ENCODE assay signal across 20 cellular contexts in genomic region chr1:47780469-47780995, GRCh38.
DNase-seq lines count a peak whose midpoint lies in the region; ATAC-seq and TF ChIP-seq lines count a peak whose summit lies in the region.
"Had no signal": no experiment of that assay in that cellular context is flagged by ENCODE, and none has a peak within 500 bp of the region (broad histone marks: within the 10 kb centered on the region; RNA-seq: fewer than 3 reads in every experiment).

No MANE protein-coding gene starts in this region.

- no peaks in the 10 kb centered on the region for H3K9me2 ChIP-seq in hepatocyte (replicated peaks; ENCODE audit: insufficient read depth)

- CTCF ChIA-PET in GM10248 (lab: Yijun Ruan, JAX) = no interaction called here

- TF ChIP-seq CTCF in left ventricle myocardium inferior (IDR thresholded peaks at IDR 0.05; ENCODE audit: borderline replicate concordance) (no peak), choroid plexus epithelial cell (conservative IDR thresholded peaks at IDR 0.05; ENCODE audit: low read depth, low read length) (peak; percentile 17), hepatocyte (IDR thresholded peaks at IDR 0.05; ENCODE audit: poor library complexity) (no peak), GM10248 (IDR thresholded peaks at IDR 0.05; ENCODE audit: control extremely low read depth, extremely low read depth, low read depth, missing control alignments) (no peak)

- H3K4me2 ChIP-seq in hepatocyte = no peak overlapping the region

- WGBS in hepatocyte (ENCODE audit: low lambda C conversion rate, missing lambda C conversion rate) = 87% methylated on average over 8 of the region's 8 CpGs

- intact Hi-C loops in Right ventricle myocardium inferior (cut with DNase I) = loop anchor here (5.0 kb wide), 1 partner anchor 43 kb away; no protein-coding TSS in a partner anchor
- intact Hi-C loops in left ventricle myocardium inferior (cut with micrococcal nuclease) = no loop called here

- no peaks in the 10 kb centered on the region for H4K20me1 ChIP-seq in hepatocyte (ENCODE audit: insufficient read depth, poor library complexity, severe bottlenecking)

- H3K27me3 ChIP-seq in left ventricle myocardium inferior (ENCODE audit: low read depth) (no peaks in the 10 kb centered on the region), hepatocyte (no peaks in the 10 kb centered on the region)
- H3K27me3 ChIP-seq: BE2C, Peyer's patch had no signal

- ATAC-seq in Right ventricle myocardium inferior (no peak), GM21576 (IDR thresholded peaks at IDR 0.05; ENCODE audit: unreplicated experiment) (no peak)

- H3K27ac ChIP-seq in left ventricle myocardium inferior (replicated peaks) (no peak overlapping the region), hepatocyte (no peak overlapping the region)
- H3K27ac ChIP-seq: Peyer's patch had no signal

- H3K79me2 ChIP-seq in hepatocyte = no peaks in the 10 kb centered on the region

- no peaks in the 10 kb centered on the region for H3K9me3 ChIP-seq in left ventricle myocardium inferior (replicated peaks)
- H3K9me3 ChIP-seq in hepatocyte (ENCODE audit: low read depth) = no peaks in the 10 kb centered on the region
- H3K9me3 ChIP-seq: BE2C, Peyer's patch had no signal

- H3K4me1 ChIP-seq in left ventricle myocardium inferior (peaks cover 41% of the 10 kb centered on the region), hepatocyte (ENCODE audit: insufficient read depth) (no peaks in the 10 kb centered on the region)
- H3K4me1 ChIP-seq: BE2C, Peyer's patch had no signal

- POLR2A ChIA-PET in GM10248 (lab: Yijun Ruan, JAX) = no interaction called here

- H3K36me3 ChIP-seq in left ventricle myocardium inferior (no peaks in the 10 kb centered on the region), hepatocyte (replicated peaks; ENCODE audit: insufficient read depth, low read depth) (no peaks in the 10 kb centered on the region)
- H3K36me3 ChIP-seq: BE2C, Peyer's patch had no signal

- peak; percentile 28 for DNase-seq in Right ventricle myocardium inferior (ENCODE audit: missing footprints)
- no peak for DNase-seq in left ventricle myocardium inferior
- peak; percentile 40 for DNase-seq in HuH-7 (ENCODE audit: low spot score)
- DNase-seq in choroid plexus epithelial cell (ENCODE audit: low read depth) = no peak
- DNase-seq in hepatocyte (ENCODE audit: low spot score) = no peak
- DNase-seq in glomerular visceral epithelial cell (ENCODE audit: extremely low spot score) = no peak
- no peak for DNase-seq in GM10248 (ENCODE audit: extremely low spot score)
- DNase-seq: BE2C; Calu3; CD4-positive, alpha-beta memory T cell; DMS79; HCEC 1CT; NCI-H1048; NCI-H1436; NCI-H1930; NCI-H526 treated with DMSO at 0.1 percent for 48 hours; NK-92 treated with Interleukin-12 subunit alpha and Interleukin-12 subunit beta, amount 100 ng/mL, for 24 hours; Peyer's patch; SW 1271 had no signal

- no peak overlapping the region for H3K4me3 ChIP-seq in left ventricle myocardium inferior
- H3K4me3 ChIP-seq in choroid plexus epithelial cell (ENCODE audit: low read depth, low read length) = no peak overlapping the region
- H3K4me3 ChIP-seq in hepatocyte = no peak overlapping the region
- H3K4me3 ChIP-seq: Peyer's patch had no signal

- no peak overlapping the region for H2AFZ ChIP-seq in hepatocyte

Comparison
In these comparisons a context has a peak if more than half of its experiments do, and no peak if none do; other contexts are left out.
1. DNase-seq: peak in Right ventricle myocardium inferior (single experiment) and HuH-7 (single experiment); none in left ventricle myocardium inferior (single experiment), choroid plexus epithelial cell (single experiment), hepatocyte (single experiment), glomerular visceral epithelial cell (single experiment) and GM10248 (single experiment).